23 cellular contexts compared by ENCODE assay signal in genomic region chr2:216410550-216410949, GRCh38. TPM values are rescaled to one million over a fixed set of nuclear protein-coding genes. Genes with fewer than 3 reads are reported as not detected.
"Had no signal": no experiment of that assay in that cellular context is flagged by ENCODE, and none has a peak within 500 bp of the region (broad histone marks: within the 10 kb centered on the region; RNA-seq: fewer than 3 reads in every experiment).

No MANE protein-coding gene starts in this region.

- H3K36me3 ChIP-seq: breast epithelium had no signal

- H3K9me3 ChIP-seq: ascending aorta, breast epithelium, lower lobe of right lung, tibial artery had no signal

- H3K27ac ChIP-seq: ascending aorta, breast epithelium, foreskin keratinocyte, lower lobe of right lung, skin epidermis, tibial artery, VCaP had no signal

- H3K27me3 ChIP-seq: ascending aorta, breast epithelium, foreskin keratinocyte had no signal

- H3K4me3 ChIP-seq: ascending aorta, breast epithelium, lower lobe of right lung, skin epidermis, tibial artery had no signal

- H3K4me1 ChIP-seq: ascending aorta, breast epithelium had no signal

- DNase-seq: activated CD4-positive, alpha-beta T cell treated with anti-CD3 and anti-CD28 coated beads for 1 hour; activated CD4-positive, alpha-beta T cell treated with anti-CD3 and anti-CD28 coated beads, Interleukin-2, amount 50 U/mL, for 4 hours; activated naive CD4-positive, alpha-beta T cell treated with anti-CD3 and anti-CD28 coated beads for 36 hours; activated naive CD8-positive, alpha-beta T cell treated with anti-CD3 and anti-CD28 coated beads, Interleukin-2, amount 50 U/mL, for 24 hours; cerebellar nuclear complex; effector CD8-positive, alpha-beta T cell; foreskin keratinocyte; head of caudate nucleus; immature natural killer cell; left cardiac atrium; lower lobe of right lung; nephron progenitor cell; occipital lobe; right cardiac atrium; stimulated activated CD4-positive, alpha-beta T cell treated with anti-CD3 and anti-CD28 coated beads, Interleukin-15, amount 100 ng/mL, for 24 hours; stimulated activated CD4-positive, alpha-beta T cell treated with anti-CD3 and anti-CD28 coated beads, Interleukin-4, amount 100 ng/mL, for 1 hour; stimulated activated naive B cell treated with anti-CD40 and anti-IgM and Interleukin-4, amounts not matched to agents 10 μg/mL and 1 μg/mL and 100 μg/mL, for 72 hours; tibial artery had no signal

- ATAC-seq: activated naive CD8-positive, alpha-beta T cell treated with anti-CD3 and anti-CD28 coated beads, Interleukin-2, amount 50 U/mL, for 24 hours; foreskin keratinocyte; left cardiac atrium; lower lobe of right lung; right cardiac atrium; stimulated activated naive B cell treated with anti-CD40 and anti-IgM and Interleukin-4, amounts not matched to agents 10 μg/mL and 1 μg/mL and 100 μg/mL, for 72 hours had no signal

RNA-seq across cellular contexts. Expression of gene MARCHF4, which starts 38.3 kb away (rescaled TPM):
- total RNA-seq: activated naive CD4-positive, alpha-beta T cell treated with anti-CD3 and anti-CD28 coated beads for 36 hours; activated T-helper 2 cell treated with anti-CD3 and anti-CD28 coated beads, Interferon-gamma antibody, Interleukin-2, Interleukin-4, amounts not matched to agents 10 μg/mL and 5 μg/mL and 100 μg/mL, durations not matched to agents 14 hours and 24 hours and 36 hours; ascending aorta; breast epithelium had no signal
